Comparison of ENCODE assay signal across 38 cellular contexts in the genomic region with DNA sequence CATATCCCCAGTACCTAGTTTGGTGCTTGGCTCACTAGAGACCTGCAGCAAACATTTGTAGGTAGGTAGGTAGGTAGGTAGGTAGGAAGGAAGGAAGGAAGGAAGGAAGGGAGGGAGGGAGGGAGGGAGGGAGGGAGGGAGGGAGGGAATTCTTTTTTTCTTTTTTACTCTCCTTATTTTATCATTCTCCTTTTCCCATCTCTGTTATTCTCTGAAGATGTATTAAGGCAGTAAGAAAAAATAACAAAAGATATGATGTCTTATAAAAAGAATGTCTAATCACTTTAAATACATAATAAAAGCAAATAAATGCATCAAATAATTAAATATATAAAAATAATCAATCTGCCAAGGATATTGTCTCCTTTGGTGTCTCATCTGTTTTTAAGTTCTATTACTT. TPM values are rescaled to one million over a fixed set of nuclear protein-coding genes. Genes with fewer than 3 reads are reported as not detected.
"Had no signal": no experiment of that assay in that cellular context is flagged by ENCODE, and none has a peak within 500 bp of the region (broad histone marks: within the 10 kb centered on the region; RNA-seq: fewer than 3 reads in every experiment).

No MANE protein-coding gene starts in this region.

- H3K4me3 ChIP-seq: adrenal gland, ascending aorta, body of pancreas, breast epithelium, cardiac muscle cell had no signal

- H3K9me3 ChIP-seq: adrenal gland, ascending aorta, body of pancreas, breast epithelium had no signal

- DNase-seq: activated effector memory CD4-positive, alpha-beta T cell treated with anti-CD3 and anti-CD28 coated beads, Interleukin-2, amount 50 U/mL, for 16 hours; activated effector memory CD4-positive, alpha-beta T cell treated with Interleukin-2 at 50 U/mL for 16 hours; activated gamma-delta T cell; activated gamma-delta T cell treated with Interleukin-2 at 50 U/mL for 16 hours; activated naive CD4-positive, alpha-beta T cell; activated naive CD4-positive, alpha-beta T cell treated with anti-CD3 and anti-CD28 coated beads for 36 hours; activated naive CD4-positive, alpha-beta T cell treated with anti-CD3 and anti-CD28 coated beads, Interleukin-2, amount 10 ng/mL, durations not matched to agents 7 days and 5 days; activated naive CD4-positive, alpha-beta T cell treated with anti-CD3 and anti-CD28 coated beads, Interleukin-2, amount 50 U/mL, for 16 hours; activated naive CD4-positive, alpha-beta T cell treated with Interleukin-2 at 50 U/mL for 16 hours; activated naive CD8-positive, alpha-beta T cell treated with anti-CD3 and anti-CD28 coated beads for 36 hours; activated naive CD8-positive, alpha-beta T cell treated with anti-CD3 and anti-CD28 coated beads, Interleukin-2, amount 10 ng/mL, durations not matched to agents 7 days and 5 days; activated naive CD8-positive, alpha-beta T cell treated with anti-CD3 and anti-CD28 coated beads, Interleukin-2, amount 50 U/mL, for 24 hours; activated T-cell treated with anti-CD3 and anti-CD28 coated beads, Interleukin-2, amount 50 U/mL, for 24 hours; activated T-cell treated with anti-CD3 and anti-CD28 coated beads, Interleukin-2, amount 50 U/mL, for 4 hours; activated T-cell treated with anti-CD3 and anti-CD28 coated beads, Interleukin-2, amount 50 U/mL, for 48 hours; activated T-cell treated with anti-CD3 and anti-CD28 coated beads, Interleukin-2, amount 50 U/mL, for 72 hours; adrenal gland; amniotic stem cell; amygdala; anterior cingulate cortex; aorta; body of pancreas; brain microvascular endothelial cell; caudate nucleus; central memory CD4-positive, alpha-beta T cell; cerebellar nuclear complex had no signal

- H3K27ac ChIP-seq: adrenal gland, ascending aorta, body of pancreas, brain microvascular endothelial cell, breast epithelium, cardiac muscle cell had no signal

- H3K27me3 ChIP-seq: adrenal gland, ascending aorta, body of pancreas, brain microvascular endothelial cell, breast epithelium, cardiac muscle cell had no signal

- H3K4me1 ChIP-seq: adrenal gland, ascending aorta, body of pancreas, breast epithelium had no signal

- H3K36me3 ChIP-seq: adrenal gland, ascending aorta, brain microvascular endothelial cell, breast epithelium, cardiac muscle cell had no signal

- ATAC-seq: activated naive CD4-positive, alpha-beta T cell treated with anti-CD3 and anti-CD28 coated beads, Interleukin-2, amount 50 U/mL, for 72 hours; activated naive CD8-positive, alpha-beta T cell treated with anti-CD3 and anti-CD28 coated beads, Interleukin-2, amount 50 U/mL, for 24 hours; activated T-cell treated with anti-CD3 and anti-CD28 coated beads, Interleukin-2, amount 50 U/mL, for 4 hours; activated T-cell treated with anti-CD3 and anti-CD28 coated beads, Interleukin-2, amount 50 U/mL, for 72 hours; activated T-helper 17 cell treated with anti-CD3 and anti-CD28 coated beads, Interleukin-2, amount 50 U/mL, for 72 hours; body of pancreas had no signal

- FAIRE-seq: astrocyte, bronchial epithelial cell had no signal

RNA-seq across cellular contexts. Expression of a gene that starts 28.4 kb away (rescaled TPM):
- total RNA-seq: activated naive CD4-positive, alpha-beta T cell treated with anti-CD3 and anti-CD28 coated beads for 36 hours; activated naive CD4-positive, alpha-beta T cell treated with anti-CD3 and anti-CD28 coated beads, Interleukin-2, amount 50 U/mL, for 72 hours; activated naive CD8-positive, alpha-beta T cell treated with anti-CD3 and anti-CD28 coated beads for 36 hours; activated naive CD8-positive, alpha-beta T cell treated with anti-CD3 and anti-CD28 coated beads, Interleukin-2, amount 10 ng/mL, durations not matched to agents 7 days and 5 days; activated T-cell treated with anti-CD3 and anti-CD28 coated beads, Interleukin-2, amount 50 U/mL, for 4 hours; activated T-cell treated with anti-CD3 and anti-CD28 coated beads, Interleukin-2, amount 50 U/mL, for 72 hours; activated T-helper 1 cell treated with anti-CD3 and anti-CD28 coated beads, Interleukin-12 subunit alpha, Interleukin-12 subunit beta, Interleukin-2, Interleukin-4 antibody, amounts not matched to agents 30 ng/mL and 10 ng/mL and 1 ng/mL, durations not matched to agents 14 hours and 24 hours and 36 hours; activated T-helper 17 cell treated with anti-CD3 and anti-CD28 coated beads, Interleukin-2, amount 50 U/mL, for 72 hours; activated T-helper 2 cell treated with anti-CD3 and anti-CD28 coated beads, Interferon-gamma antibody, Interleukin-2, Interleukin-4, amounts not matched to agents 10 μg/mL and 5 μg/mL and 100 μg/mL, durations not matched to agents 14 hours and 24 hours and 36 hours; adrenal gland; ascending aorta; astrocyte; body of pancreas; bronchial epithelial cell; cardiac muscle cell; cardiac septum; cerebellum; chondrocyte had no signal
- polyA plus RNA-seq: aorta, cardiac muscle cell had no signal
